17 cellular contexts compared by ENCODE assay signal in genomic region chrX:150536455-150537116, GRCh38. TPM values are rescaled to one million over a fixed set of nuclear protein-coding genes. Genes with fewer than 3 reads are reported as not detected.
A peak's percentile ranks its signal among the peaks of the same experiment; 100 is the strongest.
DNase-seq lines count a peak whose midpoint lies in the region; ATAC-seq and TF ChIP-seq lines count a peak whose summit lies in the region.
"Had no signal": no experiment of that assay in that cellular context is flagged by ENCODE, and none has a peak within 500 bp of the region (broad histone marks: within the 10 kb centered on the region; RNA-seq: fewer than 3 reads in every experiment).

No MANE protein-coding gene starts in this region.

- H2AFZ ChIP-seq in Loucy (ENCODE audit: low read length) (no peak overlapping the region), osteoblast (ENCODE audit: low read length) (no peak overlapping the region)

- H3K79me2 ChIP-seq in Loucy (ENCODE audit: insufficient read depth, low read length) (no peaks in the 10 kb centered on the region), osteoblast (ENCODE audit: insufficient read depth, low read length) (no peaks in the 10 kb centered on the region)

- H3K9me3 Mint-ChIP-seq in natural killer cell treated with Interleukin-12 subunit alpha and Interleukin-12 subunit beta and Interleukin-15 and Interleukin-18, amount 100 ng/mL, for 72 hours: peaks cover 12% of the 10 kb centered on the region
- H3K9me3 Mint-ChIP-seq: CD8-positive, alpha-beta T cell had no signal

- H3K9ac ChIP-seq in Loucy (ENCODE audit: low read depth, low read length, poor library complexity, severe bottlenecking): no peak overlapping the region

- peak in 3 of 4 donors; percentile 24 to 31 (median 30) for DNase-seq in body of pancreas
- no peak for DNase-seq in osteoblast (ENCODE audit: insufficient read length, low spot score, missing footprints)
- no peak for DNase-seq in natural killer cell treated with Interleukin-12 subunit alpha and Interleukin-12 subunit beta and Interleukin-15 and Interleukin-18, amount 100 ng/mL, for 72 hours (ENCODE audit: low spot score)
- DNase-seq: activated B cell treated with CpG ODN at 0.5 μM for 24 hours; activated naive CD8-positive, alpha-beta T cell treated with anti-CD3 and anti-CD28 coated beads, Interleukin-2, amount 10 ng/mL, durations not matched to agents 7 days and 5 days; CD8-positive, alpha-beta T cell; colonic mucosa; KG1; mammary epithelial cell; NCI-H2081; NK-92 treated with Interleukin-12 subunit alpha and Interleukin-12 subunit beta, amount 100 ng/mL, for 24 hours had no signal

- H3K4me1 ChIP-seq in Loucy (ENCODE audit: insufficient read depth, low read length, poor library complexity, severe bottlenecking) (peaks cover 10% of the 10 kb centered on the region), body of pancreas (no peaks in the 10 kb centered on the region), osteoblast (ENCODE audit: insufficient read depth, low read length) (no peaks in the 10 kb centered on the region)
- H3K4me1 ChIP-seq: colonic mucosa, suprapubic skin had no signal

- H3K4me3 ChIP-seq in GM12875 (ENCODE audit: low read depth, low read length) (no peak overlapping the region), Loucy (ENCODE audit: low read length, poor library complexity, severe bottlenecking) (no peak overlapping the region), body of pancreas (no peak overlapping the region), osteoblast (ENCODE audit: insufficient read depth, low read length) (no peak overlapping the region)
- H3K4me3 ChIP-seq: colonic mucosa, SK-N-MC, suprapubic skin had no signal

- H3K27ac ChIP-seq in body of pancreas (no peak overlapping the region), osteoblast (ENCODE audit: low read depth, low read length) (no peak overlapping the region)
- H3K27ac ChIP-seq: colonic mucosa, SK-N-MC, suprapubic skin had no signal

- no peak overlapping the region for H3K27ac Mint-ChIP-seq in natural killer cell treated with Interleukin-12 subunit alpha and Interleukin-12 subunit beta and Interleukin-15 and Interleukin-18, amount 100 ng/mL, for 72 hours
- H3K27ac Mint-ChIP-seq: activated B cell treated with CpG ODN at 0.5 μM for 24 hours; activated naive CD8-positive, alpha-beta T cell treated with anti-CD3 and anti-CD28 coated beads, Interleukin-2, amount 10 ng/mL, durations not matched to agents 7 days and 5 days; CD8-positive, alpha-beta T cell had no signal

- no peaks in the 10 kb centered on the region for H3K27me3 ChIP-seq in Loucy (ENCODE audit: insufficient read depth, low read length, poor library complexity, severe bottlenecking)
- no peaks in the 10 kb centered on the region for H3K27me3 ChIP-seq in body of pancreas
- no peaks in the 10 kb centered on the region for H3K27me3 ChIP-seq in osteoblast (ENCODE audit: insufficient read depth, low read length)
- H3K27me3 ChIP-seq: colonic mucosa, suprapubic skin had no signal

- H3K27me3 Mint-ChIP-seq in natural killer cell treated with Interleukin-12 subunit alpha and Interleukin-12 subunit beta and Interleukin-15 and Interleukin-18, amount 100 ng/mL, for 72 hours: peaks cover 0 to 11% of the 10 kb centered on the region in 2 donors
- H3K27me3 Mint-ChIP-seq: activated B cell treated with CpG ODN at 0.5 μM for 24 hours had no signal

- H3K36me3 Mint-ChIP-seq in natural killer cell treated with Interleukin-12 subunit alpha and Interleukin-12 subunit beta and Interleukin-15 and Interleukin-18, amount 100 ng/mL, for 72 hours: peaks cover 17% of the 10 kb centered on the region
- H3K36me3 Mint-ChIP-seq: CD8-positive, alpha-beta T cell had no signal

- no peaks in the 10 kb centered on the region for H3K9me2 ChIP-seq in Loucy (replicated peaks; ENCODE audit: low read depth, low read length)

- no peaks in the 10 kb centered on the region for H3K4me1 Mint-ChIP-seq in natural killer cell treated with Interleukin-12 subunit alpha and Interleukin-12 subunit beta and Interleukin-15 and Interleukin-18, amount 100 ng/mL, for 72 hours (ENCODE audit: low read depth in 2 of 2)
- H3K4me1 Mint-ChIP-seq: activated B cell treated with CpG ODN at 0.5 μM for 24 hours; activated naive CD8-positive, alpha-beta T cell treated with anti-CD3 and anti-CD28 coated beads, Interleukin-2, amount 10 ng/mL, durations not matched to agents 7 days and 5 days had no signal

- no peaks in the 10 kb centered on the region for H3F3A ChIP-seq in Loucy (ENCODE audit: low read depth)

- H3K4me2 ChIP-seq in Loucy (ENCODE audit: low read depth, low read length, poor library complexity, severe bottlenecking) (no peak overlapping the region), osteoblast (ENCODE audit: insufficient read depth, low read length) (no peak overlapping the region)

- TF ChIP-seq CTCF in GM12875 (IDR thresholded peaks at IDR 0.05; ENCODE audit: borderline replicate concordance, insufficient read depth, low read depth, low read length): peak; percentile 21; the same call in 1 of the 2 replicates
- TF ChIP-seq CTCF in Loucy (conservative IDR thresholded peaks at IDR 0.05; ENCODE audit: low read length): peak; percentile 48
- peak in 5 of 7 experiments; percentile 20 to 57 (median 42) for TF ChIP-seq CTCF in body of pancreas (IDR thresholded peaks at IDR 0.05)
- peak; percentile 24 for TF ChIP-seq CTCF in osteoblast (IDR thresholded peaks at IDR 0.05; ENCODE audit: extremely low read depth, low read depth, low read length)

- H3K36me3 ChIP-seq in Loucy (ENCODE audit: insufficient read depth, low read length) (no peaks in the 10 kb centered on the region), body of pancreas (replicated peaks in 1 of 2; ENCODE audit: insufficient read depth in 1 of 2, low read depth in 2 of 2) (no peaks in the 10 kb centered on the region), osteoblast (ENCODE audit: insufficient read depth, low read length) (no peaks in the 10 kb centered on the region)
- H3K36me3 ChIP-seq: colonic mucosa, suprapubic skin had no signal

- intact Hi-C loops in body of pancreas (cut with DNase I): no loop called here

- H3K4me3 Mint-ChIP-seq in natural killer cell treated with Interleukin-12 subunit alpha and Interleukin-12 subunit beta and Interleukin-15 and Interleukin-18, amount 100 ng/mL, for 72 hours: no peak overlapping the region
- H3K4me3 Mint-ChIP-seq: activated B cell treated with CpG ODN at 0.5 μM for 24 hours; activated naive CD8-positive, alpha-beta T cell treated with anti-CD3 and anti-CD28 coated beads, Interleukin-2, amount 10 ng/mL, durations not matched to agents 7 days and 5 days; CD8-positive, alpha-beta T cell had no signal

- H3K9me3 ChIP-seq in Loucy (ENCODE audit: insufficient read depth, low read depth, low read length) (no peaks in the 10 kb centered on the region), body of pancreas (no peaks in the 10 kb centered on the region), osteoblast (ENCODE audit: low read depth, low read length) (peaks cover 3% of the 10 kb centered on the region)
- H3K9me3 ChIP-seq: colonic mucosa, suprapubic skin had no signal

- H4K20me1 ChIP-seq in Loucy (ENCODE audit: insufficient read depth, low read length, poor library complexity, severe bottlenecking): no peaks in the 10 kb centered on the region
- no peaks in the 10 kb centered on the region for H4K20me1 ChIP-seq in osteoblast (ENCODE audit: insufficient read depth, low read length)

- ATAC-seq in body of pancreas (peak; percentile 67), HG02884 (IDR thresholded peaks at IDR 0.05; ENCODE audit: unreplicated experiment) (no peak), HG02610 (IDR thresholded peaks at IDR 0.05; ENCODE audit: unreplicated experiment) (no peak)
- no peak for ATAC-seq in natural killer cell treated with Interleukin-12 subunit alpha and Interleukin-12 subunit beta and Interleukin-15 and Interleukin-18, amount 100 ng/mL, for 72 hours
- ATAC-seq: CD8-positive, alpha-beta T cell had no signal

- no peak for TF ChIP-seq POLR2A in body of pancreas (IDR thresholded peaks at IDR 0.05)

- WGBS in body of pancreas, 2 donors: 48 to 63% methylated on average over 3 to 8 of the region's 8 CpGs

RNA-seq across cellular contexts. Expression of gene MTM1, which starts 31.8 kb away (rescaled TPM):
- total RNA-seq in body of pancreas (1 to 10 TPM; 5.3 to 5.4 TPM), osteoblast (9.8 and 11.8 TPM in 2 replicates)
- total RNA-seq in natural killer cell treated with Interleukin-12 subunit alpha and Interleukin-12 subunit beta and Interleukin-15 and Interleukin-18, amount 100 ng/mL, for 72 hours: 10 to 100 TPM in 1 of 2 donors, 1 to 10 TPM in 1; 9.1 to 10.8 TPM

Comparison
In these comparisons a context has a peak if more than half of its experiments do, and no peak if none do; other contexts are left out.
1. DNase-seq: peak in body of pancreas (3 of 4); none in osteoblast (single experiment) and natural killer cell treated with Interleukin-12 subunit alpha and Interleukin-12 subunit beta and Interleukin-15 and Interleukin-18, amount 100 ng/mL, for 72 hours (single experiment).
2. Peak in every context shown above with its lines, with median percentiles within 50 percentile points of each other: CTCF ChIP-seq.